Comparison of ENCODE assay signal across 8 cellular contexts in genomic region chr9:122816163-122816867, GRCh38. TPM values are rescaled to one million over a fixed set of nuclear protein-coding genes. Genes with fewer than 3 reads are reported as not detected.
DNase-seq lines count a peak whose midpoint lies in the region; ATAC-seq and TF ChIP-seq lines count a peak whose summit lies in the region.

No MANE protein-coding gene starts in this region.

- peaks cover 0 to 33% (median 0%) of the 10 kb centered on the region in 3 donors for H3K4me1 ChIP-seq in gastroesophageal sphincter

- POLR2A ChIA-PET in activated CD4-positive, alpha-beta memory T cell treated with anti-CD3 and anti-CD28 coated beads for 36 hours (lab: Charles Lee): interaction anchor here (2.2 to 2.5 kb wide), 2 partner anchors 9 to 12 kb away, joined by 7 to 8 read pairs; partner anchors contain the start of gene PDCL

- H3K9me3 ChIP-seq in gastroesophageal sphincter (no peaks in the 10 kb centered on the region), WERI-Rb-1 (ENCODE audit: severe bottlenecking) (no peaks in the 10 kb centered on the region)

- ATAC-seq in HG02642 (IDR thresholded peaks at IDR 0.05; ENCODE audit: poor library complexity, unreplicated experiment): peak; percentile 64
- peak; percentile 82 for ATAC-seq in gastroesophageal sphincter

- peaks cover 12% of the 10 kb centered on the region for H3K36me3 Mint-ChIP-seq in activated CD4-positive, alpha-beta memory T cell treated with anti-CD3 and anti-CD28 coated beads for 36 hours
- peaks cover 19% of the 10 kb centered on the region for H3K36me3 Mint-ChIP-seq in progenitor cell of endocrine pancreas (ENCODE audit: insufficient read depth)

- 72 to 81% methylated on average over 3 to 17 of the region's 17 CpGs for WGBS in gastroesophageal sphincter (ENCODE audit: low coverage in 1 of 2), 2 donors

- CTCF ChIA-PET in activated CD4-positive, alpha-beta memory T cell treated with anti-CD3 and anti-CD28 coated beads for 36 hours (lab: Charles Lee): interaction anchor here (0.9 to 2.0 kb wide), 9 partner anchors 12 to 721 kb away, joined by 3 to 7 read pairs (median 4); partner anchors contain the start of gene PDCL

- no peak for TF ChIP-seq EP300 in gastroesophageal sphincter (IDR thresholded peaks at IDR 0.05)

- no peak for TF ChIP-seq POLR2A in gastroesophageal sphincter (IDR thresholded peaks at IDR 0.05)

- peaks cover 0 to 53% of the 10 kb centered on the region in 2 donors for H3K36me3 ChIP-seq in gastroesophageal sphincter
- peaks cover 29% of the 10 kb centered on the region for H3K36me3 ChIP-seq in WERI-Rb-1

- H3K4me3 Mint-ChIP-seq in activated CD4-positive, alpha-beta memory T cell treated with anti-CD3 and anti-CD28 coated beads for 36 hours: peak overlapping the region; percentile 46
- no peak overlapping the region for H3K4me3 Mint-ChIP-seq in progenitor cell of endocrine pancreas (ENCODE audit: low read depth)

- TF ChIP-seq CTCF in gastroesophageal sphincter (IDR thresholded peaks at IDR 0.05) (no peak), WERI-Rb-1 (IDR thresholded peaks at IDR 0.05; ENCODE audit: low read depth, low read length) (no peak), progenitor cell of endocrine pancreas (IDR thresholded peaks at IDR 0.05; ENCODE audit: unreplicated experiment) (no peak)

- no peaks in the 10 kb centered on the region for H3K27me3 ChIP-seq in gastroesophageal sphincter
- no peaks in the 10 kb centered on the region for H3K27me3 ChIP-seq in WERI-Rb-1 (ENCODE audit: insufficient read depth, low read depth, severe bottlenecking)

- H3K9me3 Mint-ChIP-seq in activated CD4-positive, alpha-beta memory T cell treated with anti-CD3 and anti-CD28 coated beads for 36 hours: no peaks in the 10 kb centered on the region
- H3K9me3 Mint-ChIP-seq in progenitor cell of endocrine pancreas (ENCODE audit: low read depth): no peaks in the 10 kb centered on the region

- no peak overlapping the region for H3K4me3 ChIP-seq in gastroesophageal sphincter
- no peak overlapping the region for H3K4me3 ChIP-seq in WERI-Rb-1 (ENCODE audit: low read depth, low read length)

- H3K27ac Mint-ChIP-seq in activated CD4-positive, alpha-beta memory T cell treated with anti-CD3 and anti-CD28 coated beads for 36 hours: peak overlapping the region; percentile 69
- no peak overlapping the region for H3K27ac Mint-ChIP-seq in progenitor cell of endocrine pancreas

- intact Hi-C loops in activated CD4-positive, alpha-beta memory T cell treated with anti-CD3 and anti-CD28 coated beads for 36 hours (cut with micrococcal nuclease): loop anchor here (10.0 kb wide), 2 partner anchors 462 to 722 kb away; partner anchors contain the start of gene TTLL11

- no peaks in the 10 kb centered on the region for H3K27me3 Mint-ChIP-seq in activated CD4-positive, alpha-beta memory T cell treated with anti-CD3 and anti-CD28 coated beads for 36 hours
- no peaks in the 10 kb centered on the region for H3K27me3 Mint-ChIP-seq in progenitor cell of endocrine pancreas

- H3K4me1 Mint-ChIP-seq in activated CD4-positive, alpha-beta memory T cell treated with anti-CD3 and anti-CD28 coated beads for 36 hours (ENCODE audit: low read depth): peaks cover 37% of the 10 kb centered on the region
- peaks cover 8% of the 10 kb centered on the region for H3K4me1 Mint-ChIP-seq in progenitor cell of endocrine pancreas (ENCODE audit: low read depth)

- peak; percentile 60 for DNase-seq in activated CD4-positive, alpha-beta memory T cell treated with anti-CD3 and anti-CD28 coated beads for 36 hours
- DNase-seq in stimulated activated CD8-positive, alpha-beta memory T cell treated with anti-CD3 and anti-CD28 coated beads, Interleukin-15, amount 100 ng/mL, for 1 hour (ENCODE audit: low read depth): peak; percentile 17
- DNase-seq in WERI-Rb-1 (no peak), RPMI8226 (no peak), progenitor cell of endocrine pancreas (ENCODE audit: low spot score, unreplicated experiment) (no peak), superior temporal gyrus (ENCODE audit: extremely low spot score) (no peak)

- peak overlapping the region in 2 of 4 donors; percentile 20 to 25 for H3K27ac ChIP-seq in gastroesophageal sphincter
- no peak overlapping the region for H3K27ac ChIP-seq in WERI-Rb-1

RNA-seq across cellular contexts. Expression of gene PDCL, which starts 12.1 kb away (rescaled TPM):
- 10 to 100 TPM; 18.7 to 21.5 TPM for total RNA-seq in activated CD4-positive, alpha-beta memory T cell treated with anti-CD3 and anti-CD28 coated beads for 36 hours
- total RNA-seq in gastroesophageal sphincter: 10 to 100 TPM; 15.3 to 24.4 (median 17.3) TPM
- total RNA-seq in progenitor cell of endocrine pancreas: 31.2 and 33.3 TPM in 2 replicates

RNA-seq across cellular contexts. Expression of gene OR1K1, which starts 16.4 kb away (rescaled TPM):
- total RNA-seq in activated CD4-positive, alpha-beta memory T cell treated with anti-CD3 and anti-CD28 coated beads for 36 hours: not detected
- total RNA-seq in gastroesophageal sphincter (not detected), progenitor cell of endocrine pancreas (not detected in 2 replicates)

RNA-seq across cellular contexts. Expression of gene OR5C1, which starts 27.6 kb away (rescaled TPM):
- total RNA-seq in activated CD4-positive, alpha-beta memory T cell treated with anti-CD3 and anti-CD28 coated beads for 36 hours: not detected
- total RNA-seq in gastroesophageal sphincter: not detected
- not detected in 2 replicates for total RNA-seq in progenitor cell of endocrine pancreas

Comparison
In these comparisons a context has a peak if more than half of its experiments do, and no peak if none do; other contexts are left out.
1. DNase-seq: peak in activated CD4-positive, alpha-beta memory T cell treated with anti-CD3 and anti-CD28 coated beads for 36 hours (single experiment) and stimulated activated CD8-positive, alpha-beta memory T cell treated with anti-CD3 and anti-CD28 coated beads, Interleukin-15, amount 100 ng/mL, for 1 hour (single experiment); none in WERI-Rb-1 (single experiment), RPMI8226 (single experiment), progenitor cell of endocrine pancreas (single experiment) and superior temporal gyrus (single experiment).